Comparison of ENCODE assay signal across 1 cellular context in genomic region chr17:28334666-28335200, GRCh38.
TF ChIP-seq lines count a peak whose summit lies in the region.

No MANE protein-coding gene starts in this region.

TF ChIP-seq in HCT116, 20 proteins besides CTCF, POLR2A, EP300 and RAD21 (continued from another document):
- TF ChIP-seq ATF3 (IDR thresholded peaks at IDR 0.05) = no peak
